8 cellular contexts compared by ENCODE assay signal in genomic region chr22:30304495-30305244, GRCh38. TPM values are rescaled to one million over a fixed set of nuclear protein-coding genes. Genes with fewer than 3 reads are reported as not detected.
DNase-seq lines count a peak whose midpoint lies in the region; ATAC-seq and TF ChIP-seq lines count a peak whose summit lies in the region.

No MANE protein-coding gene starts in this region.

- H3K36me3 ChIP-seq in IMR-90 (ENCODE audit: control insufficient read depth, insufficient read depth, low read length), result peaks cover 33% of the 10 kb centered on the region
- peaks cover 32% of the 10 kb centered on the region for H3K36me3 ChIP-seq in muscle layer of colon (ENCODE audit: insufficient read depth, low read length)
- H3K36me3 ChIP-seq in endodermal cell (ENCODE audit: control insufficient read depth, insufficient read depth, low read length), result peaks cover 4% of the 10 kb centered on the region

- H3K4ac ChIP-seq in IMR-90 (ENCODE audit: low read depth, low read length), result no peak overlapping the region

- H3K4me1 Mint-ChIP-seq in MCF 10A (ENCODE audit: insufficient read depth, unreplicated experiment) (peaks cover 55% of the 10 kb centered on the region), endodermal cell (no peaks in the 10 kb centered on the region)

- H3K36me3 Mint-ChIP-seq in MCF 10A (ENCODE audit: insufficient read depth, unreplicated experiment) (peaks cover 6% of the 10 kb centered on the region), endodermal cell (ENCODE audit: low read depth) (peaks cover 11% of the 10 kb centered on the region)

- CTCF ChIA-PET in IMR-90 (lab: Yijun Ruan, JAX) (no interaction called here), MCF 10A (lab: Yijun Ruan, JAX) (interaction anchor here (0.8 to 1.6 kb wide), 4 partner anchors 13 to 49 kb away, joined by 4 to 5 read pairs (median 4); no protein-coding TSS in a partner anchor)

- no peak for TF ChIP-seq CTCF in IMR-90 (conservative IDR thresholded peaks at IDR 0.05; ENCODE audit: low read depth, low read length)
- TF ChIP-seq CTCF in MCF 10A (IDR thresholded peaks at IDR 0.05; ENCODE audit: unreplicated experiment), result no peak
- no peak for TF ChIP-seq CTCF in endodermal cell (conservative IDR thresholded peaks at IDR 0.05)

- H3K18ac ChIP-seq in IMR-90 (ENCODE audit: low read depth, low read length), result no peak overlapping the region

- no peak overlapping the region for H2BK120ac ChIP-seq in IMR-90 (ENCODE audit: low read depth, low read length)

- H3K79me1 ChIP-seq in IMR-90 (ENCODE audit: low read depth in 1 of 2, low read length in 2 of 2), result peaks cover 63 to 83% of the 10 kb centered on the region in 2 experiments

- H3K27me3 ChIP-seq in IMR-90 (ENCODE audit: control insufficient read depth, insufficient read depth, low read length) (no peaks in the 10 kb centered on the region), muscle layer of colon (ENCODE audit: control insufficient read depth in 1 of 2, insufficient read depth in 2 of 2, low read length in 2 of 2) (no peaks in the 10 kb centered on the region), endodermal cell (ENCODE audit: control insufficient read depth, insufficient read depth, low read length, poor library complexity, severe bottlenecking) (no peaks in the 10 kb centered on the region)

- H2AFZ ChIP-seq in IMR-90 (replicated peaks; ENCODE audit: low read length, poor library complexity), result no peak overlapping the region

- no peak overlapping the region for H2BK15ac ChIP-seq in IMR-90 (ENCODE audit: low read depth, low read length)

- no peak overlapping the region for H3K14ac ChIP-seq in IMR-90 (replicated peaks; ENCODE audit: low read depth, low read length)

- H3K4me1 ChIP-seq in IMR-90 (ENCODE audit: control insufficient read depth, insufficient read depth, low read length), result peaks cover 21% of the 10 kb centered on the region
- H3K4me1 ChIP-seq in muscle layer of colon (ENCODE audit: insufficient read depth, low read length), result peaks cover 86% of the 10 kb centered on the region
- no peaks in the 10 kb centered on the region for H3K4me1 ChIP-seq in endodermal cell (ENCODE audit: control insufficient read depth, insufficient read depth, low read length)

- H3K4me2 ChIP-seq in IMR-90 (ENCODE audit: low read depth, low read length), result no peak overlapping the region

- H3K9me3 Mint-ChIP-seq in MCF 10A (ENCODE audit: unreplicated experiment) (no peaks in the 10 kb centered on the region), endodermal cell (no peaks in the 10 kb centered on the region)

- TF ChIP-seq POLR2A in IMR-90 (IDR thresholded peaks at IDR 0.05; ENCODE audit: low read depth, low read length), result no peak

- in situ Hi-C loops in IMR-90 (cut with MboI; ENCODE audit: low sequenced_read_pairs), result no loop called here

- H3K27me3 Mint-ChIP-seq in MCF 10A (ENCODE audit: insufficient read depth, unreplicated experiment), result no peaks in the 10 kb centered on the region
- no peaks in the 10 kb centered on the region for H3K27me3 Mint-ChIP-seq in endodermal cell (ENCODE audit: insufficient read depth)

- no peaks in the 10 kb centered on the region for H3K9me3 ChIP-seq in IMR-90 (ENCODE audit: control insufficient read depth, insufficient read depth, low read length)
- no peaks in the 10 kb centered on the region for H3K9me3 ChIP-seq in muscle layer of colon (ENCODE audit: low read length)
- H3K9me3 ChIP-seq in endodermal cell (ENCODE audit: control insufficient read depth, low read length), result no peaks in the 10 kb centered on the region

- H4K8ac ChIP-seq in IMR-90 (ENCODE audit: low read depth in 2 of 2, low read length in 2 of 2), result no peak overlapping the region

- DNase-seq in Ammon's horn (ENCODE audit: low spot score), result peak; percentile 47
- DNase-seq in IMR-90, result no peak
- peak; percentile 62 for DNase-seq in MCF 10A (ENCODE audit: unreplicated experiment)
- DNase-seq in DMS53 (lab: John Stamatoyannopoulos, UW), result no peak
- DNase-seq in activated CD4-positive, CD25-positive, alpha-beta regulatory T cell treated with anti-CD3 and anti-CD28 coated beads, Interleukin-2, amount 50 U/mL, for 72 hours, result no peak
- no peak for DNase-seq in endodermal cell

- H2AK5ac ChIP-seq in IMR-90 (ENCODE audit: low read depth, low read length), result no peak overlapping the region

- H2BK5ac ChIP-seq in IMR-90 (ENCODE audit: low read depth, low read length, poor library complexity, severe bottlenecking), result no peak overlapping the region

- TF ChIP-seq RAD21 in IMR-90 (IDR thresholded peaks at IDR 0.05; ENCODE audit: low read length), result no peak

- peaks cover 29% of the 10 kb centered on the region for H3K9me1 ChIP-seq in IMR-90 (ENCODE audit: insufficient read depth, low read length)

- dilution Hi-C loops in IMR-90 (cut with HindIII; ENCODE audit: low sequenced_read_pairs, unreplicated experiment), result no loop called here

- no peak overlapping the region for H4K91ac ChIP-seq in IMR-90 (ENCODE audit: insufficient read depth, low read depth, low read length)

- ATAC-seq in IMR-90 (ENCODE audit: low read depth) (no peak), GM21737 (IDR thresholded peaks at IDR 0.05; ENCODE audit: unreplicated experiment) (no peak)

- H3K27ac ChIP-seq in IMR-90 (ENCODE audit: insufficient read depth, low read length) (no peak overlapping the region), muscle layer of colon (ENCODE audit: low read depth, low read length) (peak overlapping the region; percentile 53), endodermal cell (ENCODE audit: low read depth, low read length) (no peak overlapping the region)

- H3K9ac ChIP-seq in IMR-90 (ENCODE audit: low read depth, low read length) (no peak overlapping the region), muscle layer of colon (ENCODE audit: low read length) (no peak overlapping the region), endodermal cell (ENCODE audit: extremely low read depth, low read length, poor library complexity, severe bottlenecking) (no peak overlapping the region)

- H3K4me3 ChIP-seq in IMR-90 (ENCODE audit: insufficient read depth, low read depth, low read length) (no peak overlapping the region), muscle layer of colon (ENCODE audit: low read depth in 1 of 2, low read length in 2 of 2) (no peak overlapping the region), endodermal cell (ENCODE audit: low read length) (no peak overlapping the region)

- no peak overlapping the region for H4K5ac ChIP-seq in IMR-90 (ENCODE audit: low read depth, low read length)

- H2BK20ac ChIP-seq in IMR-90 (ENCODE audit: low read depth, low read length), result no peak overlapping the region

- peaks cover 54% of the 10 kb centered on the region for H4K20me1 ChIP-seq in IMR-90 (ENCODE audit: insufficient read depth, low read length)

- intact Hi-C loops in IMR-90 (cut with micrococcal nuclease) (no loop called here), MCF 10A (cut with micrococcal nuclease) (no loop called here)

- H3K56ac ChIP-seq in IMR-90 (ENCODE audit: extremely low read depth, insufficient read depth, low read length), result no peak overlapping the region

- no peak overlapping the region for H3K23ac ChIP-seq in IMR-90 (ENCODE audit: low read depth, low read length)

- peak overlapping the region; percentile 46 for H2AK9ac ChIP-seq in IMR-90 (replicated peaks; ENCODE audit: low read depth, low read length, poor library complexity)

- H3K27ac Mint-ChIP-seq in MCF 10A (ENCODE audit: low read depth, unreplicated experiment), result peak overlapping the region; percentile 49
- no peak overlapping the region for H3K27ac Mint-ChIP-seq in endodermal cell

- POLR2A ChIA-PET in IMR-90 (lab: Charles Lee; ENCODE audit: unreplicated experiment), result no interaction called here
- POLR2A ChIA-PET in MCF 10A (lab: Yijun Ruan, JAX), result interaction anchor here (6.3 kb wide), 1 partner anchor 15 kb away, joined by 41 read pairs; the partner anchor contains the start of gene CASTOR1

- H3K4me3 Mint-ChIP-seq in MCF 10A (ENCODE audit: unreplicated experiment) (peak overlapping the region; percentile 15), endodermal cell (no peak overlapping the region)

- BruUV-seq in IMR-90 (replicated peaks; lab: Mats Ljungman, UMichigan) (no TSS peak), MCF 10A (replicated peaks; lab: Mats Ljungman, UMichigan) (no TSS peak)

- 68% methylated on average over 3 of the region's 7 CpGs; no CpG with 5 or more reads in 1 of the 2 experiments for WGBS in IMR-90 (ENCODE audit: extremely low coverage in 2 of 2, insufficient read length in 1 of 2), 2 experiments
- 88 to 93% methylated on average over 3 to 7 of the region's 7 CpGs for WGBS in endodermal cell (ENCODE audit: insufficient coverage in 1 of 2, insufficient read length in 1 of 2), 2 experiments

RNA-seq across cellular contexts. Expression of gene CASTOR1, which starts 15.4 kb away (rescaled TPM):
- total RNA-seq in IMR-90 (2012; rRNA removed) (10.6 and 11.7 TPM in 2 replicates), MCF 10A (2022) (1.2 and 4.8 TPM in 2 replicates), endodermal cell (10 to 100 TPM; 19.2 to 19.5 TPM)
- polyA plus RNA-seq in IMR-90 (2012; rRNA removed), result 23.5 and 26.9 TPM in 2 replicates
- 11.4 and 33.1 TPM in 2 replicates for polyA plus RNA-seq in IMR-90 (2012; cell fraction: cytosol; rRNA removed)
- 55.8 and 106 TPM in 2 replicates for polyA plus RNA-seq in IMR-90 (2012; cell fraction: nucleus; rRNA removed; ENCODE audit: low replicate concordance)
- 8.4 TPM for polyA plus RNA-seq in endodermal cell (2013, experiment 1 of 2)
- polyA plus RNA-seq in endodermal cell (2013, experiment 2 of 2), result 10.1 TPM

RNA-seq across cellular contexts. Expression of gene TBC1D10A, which starts 22.1 kb away (rescaled TPM):
- 16.3 and 18.9 TPM in 2 replicates for total RNA-seq in IMR-90 (2012; rRNA removed)
- 33.1 and 34.4 TPM in 2 replicates for polyA plus RNA-seq in IMR-90 (2012; rRNA removed)
- polyA plus RNA-seq in IMR-90 (2012; cell fraction: cytosol; rRNA removed), result 22.6 and 33.5 TPM in 2 replicates
- 55.4 and 88.5 TPM in 2 replicates for polyA plus RNA-seq in IMR-90 (2012; cell fraction: nucleus; rRNA removed; ENCODE audit: low replicate concordance)
- 11.1 and 13.1 TPM in 2 replicates for total RNA-seq in MCF 10A (2022)
- 10 to 100 TPM; 12.1 to 13.7 TPM for total RNA-seq in endodermal cell
- 7.3 TPM for polyA plus RNA-seq in endodermal cell (2013, experiment 1 of 2)
- polyA plus RNA-seq in endodermal cell (2013, experiment 2 of 2), result 6.9 TPM

RNA-seq across cellular contexts. Expression of gene OSM, which starts 38.0 kb away (rescaled TPM):
- not detected in 2 replicates for total RNA-seq in IMR-90 (2012; rRNA removed)
- polyA plus RNA-seq in IMR-90 (2012; rRNA removed), result not detected in 2 replicates
- polyA plus RNA-seq in IMR-90 (2012; cell fraction: cytosol; rRNA removed), result 0.07 TPM in 1 of 2 replicates, not detected in the other
- polyA plus RNA-seq in IMR-90 (2012; cell fraction: nucleus; rRNA removed; ENCODE audit: low replicate concordance), result 0.42 and 0.81 TPM in 2 replicates
- total RNA-seq in MCF 10A (2022), result not detected in 2 replicates
- not detected for total RNA-seq in endodermal cell
- not detected for polyA plus RNA-seq in endodermal cell (2013, experiment 1 of 2)
- not detected for polyA plus RNA-seq in endodermal cell (2013, experiment 2 of 2)

RNA-seq across cellular contexts. Expression of gene SF3A1, which starts 52.0 kb away (rescaled TPM):
- 36.9 and 49.7 TPM in 2 replicates for total RNA-seq in IMR-90 (2012; rRNA removed)
- 67.2 and 68.9 TPM in 2 replicates for polyA plus RNA-seq in IMR-90 (2012; rRNA removed)
- polyA plus RNA-seq in IMR-90 (2012; cell fraction: cytosol; rRNA removed), result 118 and 156 TPM in 2 replicates
- polyA plus RNA-seq in IMR-90 (2012; cell fraction: nucleus; rRNA removed; ENCODE audit: low replicate concordance), result 109 and 114 TPM in 2 replicates
- 167 and 193 TPM in 2 replicates for total RNA-seq in MCF 10A (2022)
- 100 to 1,000 TPM; 191 to 195 TPM for total RNA-seq in endodermal cell
- 147 TPM for polyA plus RNA-seq in endodermal cell (2013, experiment 1 of 2)
- 128 TPM for polyA plus RNA-seq in endodermal cell (2013, experiment 2 of 2)

RNA-seq across cellular contexts. Expression of gene CCDC157, which starts 52.1 kb away (rescaled TPM):
- 0.83 and 0.90 TPM in 2 replicates for total RNA-seq in IMR-90 (2012; rRNA removed)
- polyA plus RNA-seq in IMR-90 (2012; rRNA removed), result 2.2 and 2.6 TPM in 2 replicates
- 2.1 and 2.8 TPM in 2 replicates for polyA plus RNA-seq in IMR-90 (2012; cell fraction: cytosol; rRNA removed)
- 3.1 and 7.3 TPM in 2 replicates for polyA plus RNA-seq in IMR-90 (2012; cell fraction: nucleus; rRNA removed; ENCODE audit: low replicate concordance)
- 1.1 and 1.7 TPM in 2 replicates for total RNA-seq in MCF 10A (2022)
- total RNA-seq in endodermal cell, result 1 to 10 TPM; 6.1 to 7.2 TPM
- 6.6 TPM for polyA plus RNA-seq in endodermal cell (2013, experiment 1 of 2)
- polyA plus RNA-seq in endodermal cell (2013, experiment 2 of 2), result 4.5 TPM

Comparison
In these comparisons a context has a peak if more than half of its experiments do, and no peak if none do; other contexts are left out.
1. DNase-seq: peak in Ammon's horn (single experiment) and MCF 10A (single experiment); none in IMR-90 (single experiment), DMS53 (single experiment), activated CD4-positive, CD25-positive, alpha-beta regulatory T cell treated with anti-CD3 and anti-CD28 coated beads, Interleukin-2, amount 50 U/mL, for 72 hours (single experiment) and endodermal cell (single experiment).